In genomic region chr1:14963791-14964697, GRCh38 we compare ENCODE assay signal across 7 cellular contexts.
DNase-seq lines count a peak whose midpoint lies in the region; TF ChIP-seq lines count a peak whose summit lies in the region.
"Not testable (repeated sequence)": the region's sequence is repeated elsewhere in the genome, so short reads cannot be mapped to it uniquely, and the experiment has no call there.

No MANE protein-coding gene starts in this region.

- not testable (repeated sequence) for H3K9me3 ChIP-seq in SJSA1 (replicated peaks)

- not testable (repeated sequence) for H3K4me3 ChIP-seq in SJSA1

- peak overlapping the region; percentile 78 for H3K27ac ChIP-seq in SJSA1

- peaks cover 12% of the 10 kb centered on the region for H3K4me1 Mint-ChIP-seq in chondrocyte (ENCODE audit: low read depth)
- peaks cover 20% of the 10 kb centered on the region for H3K4me1 Mint-ChIP-seq in osteocyte (ENCODE audit: unreplicated experiment)

- H3K4me1 ChIP-seq in SJSA1 (replicated peaks), result peaks cover 27% of the 10 kb centered on the region

- not testable (repeated sequence) for H3K4me3 Mint-ChIP-seq in chondrocyte (ENCODE audit: unreplicated experiment); osteocyte (ENCODE audit: unreplicated experiment)

- H3K36me3 Mint-ChIP-seq in chondrocyte (ENCODE audit: low read depth), result peaks cover 21% of the 10 kb centered on the region
- peaks cover 31% of the 10 kb centered on the region for H3K36me3 Mint-ChIP-seq in osteocyte (ENCODE audit: unreplicated experiment)

- H3K27ac Mint-ChIP-seq in chondrocyte (ENCODE audit: unreplicated experiment) (peak overlapping the region; percentile 8), osteocyte (ENCODE audit: unreplicated experiment) (peak overlapping the region; percentile 5)

- not testable (repeated sequence) for H3K27me3 Mint-ChIP-seq in chondrocyte (ENCODE audit: low read depth); osteocyte (ENCODE audit: unreplicated experiment)

- H3K36me3 ChIP-seq in SJSA1, result peaks cover 23% of the 10 kb centered on the region

- H3K9me3 Mint-ChIP-seq in chondrocyte (ENCODE audit: low read depth); osteocyte (ENCODE audit: unreplicated experiment): not testable (repeated sequence)

- TF ChIP-seq CTCF in chondrocyte (IDR thresholded peaks at IDR 0.05); osteocyte (IDR thresholded peaks at IDR 0.05): not testable (repeated sequence)

- not testable (repeated sequence) for H3K27me3 ChIP-seq in SJSA1 (replicated peaks)

- DNase-seq in ACHN (peak; percentile 53), GM03348 (ENCODE audit: low spot score) (peak; percentile 57), NCI-H1694 treated with DMSO at 0.1 percent for 48 hours (lab: John Stamatoyannopoulos, UW) (peak; percentile 71), SJSA1 (ENCODE audit: low read depth in 1 of 2, low spot score in 2 of 2) (peak in 1 of 2 experiments; percentile 70), kidney tubule cell (ENCODE audit: low spot score) (peak; percentile 69)
- DNase-seq in chondrocyte (ENCODE audit: low spot score); osteocyte (ENCODE audit: extremely low spot score, unreplicated experiment): not testable (repeated sequence)

- in situ Hi-C loops in ACHN (cut with HindIII; ENCODE audit: low pct_ligation_motif_present, low pct_unique_long_range_greater_than_20kb, low sequenced_read_pairs), result not testable (repeated sequence)
